In genomic region chr3:12829886-12830784, GRCh38 we compare ENCODE assay signal across 17 cellular contexts. TPM values are rescaled to one million over a fixed set of nuclear protein-coding genes. Genes with fewer than 3 reads are reported as not detected.
A peak's percentile ranks its signal among the peaks of the same experiment; 100 is the strongest.
DNase-seq lines count a peak whose midpoint lies in the region; ATAC-seq, FAIRE-seq and TF ChIP-seq lines count a peak whose summit lies in the region.
"Had no signal": no experiment of that assay in that cellular context is flagged by ENCODE, and none has a peak within 500 bp of the region (broad histone marks: within the 10 kb centered on the region; RNA-seq: fewer than 3 reads in every experiment).

No MANE protein-coding gene starts in this region.

- no peak overlapping the region for H3K4me3 Mint-ChIP-seq in activated T-helper 17 cell treated with anti-CD3 and anti-CD28 coated beads, Interleukin-2, amount 50 U/mL, for 72 hours
- H3K4me3 Mint-ChIP-seq: neural progenitor cell had no signal

- no peak overlapping the region for H3K27ac ChIP-seq in left ventricle myocardium inferior (replicated peaks)
- no peak overlapping the region for H3K27ac ChIP-seq in keratinocyte (ENCODE audit: control insufficient read depth, insufficient read depth, low read length)
- H3K27ac ChIP-seq: HL-60, SJSA1, vagina had no signal

- H3K9ac ChIP-seq in keratinocyte (ENCODE audit: control insufficient read depth, extremely low read depth, insufficient read depth, low read length) = no peak overlapping the region
- H3K9ac ChIP-seq: neural progenitor cell had no signal

- H3K36me3 Mint-ChIP-seq in activated T-helper 17 cell treated with anti-CD3 and anti-CD28 coated beads, Interleukin-2, amount 50 U/mL, for 72 hours (ENCODE audit: low read depth) = peaks cover 45% of the 10 kb centered on the region

- H3K79me2 ChIP-seq in keratinocyte (ENCODE audit: control insufficient read depth, insufficient read depth, low read length) = peaks cover under 1% of the 10 kb centered on the region

- dilution Hi-C loops in keratinocyte (cut with MboI; ENCODE audit: extremely low pct_ligation_motif_present, low sequenced_read_pairs) = no loop called here

- intact Hi-C loops in left cardiac atrium (cut with DNase I) = no loop called here
- intact Hi-C loops in left ventricle myocardium inferior (cut with micrococcal nuclease) = no loop called here

- H3K4me1 ChIP-seq in left ventricle myocardium inferior = peaks cover 9% of the 10 kb centered on the region
- peaks cover 10% of the 10 kb centered on the region for H3K4me1 ChIP-seq in keratinocyte (ENCODE audit: control insufficient read depth, extremely low read depth, insufficient read depth, low read length)
- H3K4me1 ChIP-seq: BE2C, neural progenitor cell, SJSA1, vagina had no signal

- H3K36me3 ChIP-seq in left ventricle myocardium inferior = peaks cover 98% of the 10 kb centered on the region
- H3K36me3 ChIP-seq in keratinocyte (ENCODE audit: control insufficient read depth in 2 of 2, extremely low read depth in 1 of 2, insufficient read depth in 2 of 2, low read length in 2 of 2) = peaks cover 20 to 27% of the 10 kb centered on the region in 2 experiments
- H3K36me3 ChIP-seq: neural progenitor cell had no signal

- TF ChIP-seq CTCF in left ventricle myocardium inferior (IDR thresholded peaks at IDR 0.05; ENCODE audit: borderline replicate concordance) = no peak
- peak in 2 of 3 experiments; percentile 27 to 34 for TF ChIP-seq CTCF in keratinocyte (optimal IDR thresholded peaks at IDR 0.05 in 1 of 3, IDR thresholded peaks at IDR 0.05 in 1 of 3, conservative IDR thresholded peaks at IDR 0.05 in 1 of 3; ENCODE audit: extremely low read depth in 1 of 3, insufficient read depth in 2 of 3, low read length in 3 of 3)

- no peaks in the 10 kb centered on the region for H3K9me3 Mint-ChIP-seq in activated T-helper 17 cell treated with anti-CD3 and anti-CD28 coated beads, Interleukin-2, amount 50 U/mL, for 72 hours
- H3K9me3 Mint-ChIP-seq: neural progenitor cell had no signal

- no peaks in the 10 kb centered on the region for H3K4me1 Mint-ChIP-seq in activated T-helper 17 cell treated with anti-CD3 and anti-CD28 coated beads, Interleukin-2, amount 50 U/mL, for 72 hours
- H3K4me1 Mint-ChIP-seq: neural progenitor cell had no signal

- no peaks in the 10 kb centered on the region for H3K27me3 Mint-ChIP-seq in activated T-helper 17 cell treated with anti-CD3 and anti-CD28 coated beads, Interleukin-2, amount 50 U/mL, for 72 hours

- peaks cover 12% of the 10 kb centered on the region for H4K20me1 ChIP-seq in keratinocyte (ENCODE audit: control insufficient read depth, extremely low read depth, insufficient read depth, low read length)

- no peak overlapping the region for H3K4me3 ChIP-seq in left ventricle myocardium inferior
- H3K4me3 ChIP-seq in keratinocyte (ENCODE audit: control insufficient read depth in 2 of 3, extremely low read depth in 1 of 3, insufficient read depth in 2 of 3, low read depth in 1 of 3, low read length in 3 of 3) = no peak overlapping the region
- H3K4me3 ChIP-seq: neural progenitor cell, SJSA1, vagina had no signal

- no peaks in the 10 kb centered on the region for H3K9me3 ChIP-seq in left ventricle myocardium inferior (replicated peaks)
- H3K9me3 ChIP-seq in keratinocyte (ENCODE audit: control insufficient read depth, low read depth, low read length) = no peaks in the 10 kb centered on the region
- H3K9me3 ChIP-seq: BE2C, SJSA1, vagina had no signal

- H3K9me1 ChIP-seq in keratinocyte (ENCODE audit: control insufficient read depth, extremely low read depth, insufficient read depth, low read length) = peaks cover 6% of the 10 kb centered on the region

- H3K27ac Mint-ChIP-seq in activated T-helper 17 cell treated with anti-CD3 and anti-CD28 coated beads, Interleukin-2, amount 50 U/mL, for 72 hours = no peak overlapping the region
- H3K27ac Mint-ChIP-seq: neural progenitor cell had no signal

- no peak for FAIRE-seq in keratinocyte (lab: Jason Lieb, UNC)

- no peak for DNase-seq in left cardiac atrium
- no peak for DNase-seq in left ventricle myocardium inferior
- DNase-seq in keratinocyte (ENCODE audit: low read depth, low spot score) = no peak
- DNase-seq in NCI-H146 treated with DMSO at 0.1 percent for 48 hours (lab: John Stamatoyannopoulos, UW; ENCODE audit: unreplicated experiment) = no peak
- DNase-seq in NCI-H2029 treated with DMSO at 0.1 percent for 48 hours (lab: John Stamatoyannopoulos, UW) = no peak
- DNase-seq in C1 segment of cervical spinal cord (lab: John Stamatoyannopoulos, UW) = no peak
- DNase-seq in KG1 (lab: John Stamatoyannopoulos, UW) = no peak
- DNase-seq: activated effector memory CD4-positive, alpha-beta T cell treated with Interleukin-2 at 50 U/mL for 16 hours; BE2C; NCI-H1092 treated with DMSO at 0.1 percent for 48 hours; NCI-H526; stimulated activated CD4-positive, alpha-beta T cell treated with anti-CD3 and anti-CD28 coated beads, Interleukin-15, amount 100 ng/mL, for 24 hours had no signal

- no peak overlapping the region for H3K4me2 ChIP-seq in keratinocyte (ENCODE audit: control insufficient read depth, extremely low read depth, insufficient read depth, low read depth, low read length)
- H3K4me2 ChIP-seq: neural progenitor cell had no signal

- no peak overlapping the region for H2AFZ ChIP-seq in keratinocyte (ENCODE audit: control insufficient read depth, low read length)
- H2AFZ ChIP-seq: neural progenitor cell had no signal

- H3K27me3 ChIP-seq in left ventricle myocardium inferior (ENCODE audit: low read depth) (no peaks in the 10 kb centered on the region), keratinocyte (ENCODE audit: control insufficient read depth, extremely low read depth, insufficient read depth, low read length) (no peaks in the 10 kb centered on the region)
- H3K27me3 ChIP-seq: BE2C, neural progenitor cell, SJSA1, vagina had no signal

- peak; percentile 9 to 19 for ATAC-seq in left cardiac atrium
- peak; percentile 14 for ATAC-seq in activated T-helper 17 cell treated with anti-CD3 and anti-CD28 coated beads, Interleukin-2, amount 50 U/mL, for 72 hours (replicated peaks)

RNA-seq across cellular contexts. Expression of gene RPL32, which starts 11.2 kb away (rescaled TPM):
- 1,000 to 10,000 TPM; 1,021 to 1,102 TPM for total RNA-seq in left cardiac atrium
- total RNA-seq in left ventricle myocardium inferior = 880 TPM
- total RNA-seq in activated T-helper 17 cell treated with anti-CD3 and anti-CD28 coated beads, Interleukin-2, amount 50 U/mL, for 72 hours = 1,000 to 10,000 TPM; 2,210 to 2,773 TPM
- polyA plus RNA-seq in keratinocyte = 2,329 to 2,828 TPM (median 2,534 TPM) in 3 replicates
- polyA plus RNA-seq in keratinocyte (2011; ENCODE audit: low read depth) = 788 TPM
- polyA plus RNA-seq in keratinocyte (2011; cell fraction: cytosol; rRNA removed) = 2,654 and 3,289 TPM in 2 replicates
- polyA plus RNA-seq in keratinocyte (2011; cell fraction: nucleus; rRNA removed) = 610 and 619 TPM in 2 replicates
- polyA plus RNA-seq in keratinocyte (2012; ENCODE audit: low replicate concordance) = 3,073 and 3,884 TPM in 2 replicates
- 467 to 1,579 TPM (median 1,500 TPM) in 3 replicates for polyA minus RNA-seq in keratinocyte
- 1,168 TPM for polyA minus RNA-seq in keratinocyte (2011; cell fraction: cytosol; rRNA and poly(A)+ RNA removed)
- 162 and 245 TPM in 2 replicates for polyA minus RNA-seq in keratinocyte (2011; cell fraction: nucleus; rRNA and poly(A)+ RNA removed)

RNA-seq across cellular contexts. Expression of gene CAND2, which starts 33.7 kb away (rescaled TPM):
- total RNA-seq in left cardiac atrium (10 to 100 TPM; 41.6 to 51.0 TPM), left ventricle myocardium inferior (76.2 TPM)
- under 1 TPM; 0.19 to 0.85 TPM for total RNA-seq in activated T-helper 17 cell treated with anti-CD3 and anti-CD28 coated beads, Interleukin-2, amount 50 U/mL, for 72 hours
- polyA plus RNA-seq in keratinocyte = 0.05 to 0.09 TPM (median 0.07 TPM) in 3 replicates
- polyA plus RNA-seq in keratinocyte (2011; ENCODE audit: low read depth) = 0.06 TPM
- 0.01 and 0.03 TPM in 2 replicates for polyA plus RNA-seq in keratinocyte (2011; cell fraction: cytosol; rRNA removed)
- polyA plus RNA-seq in keratinocyte (2011; cell fraction: nucleus; rRNA removed) = 0.04 and 0.13 TPM in 2 replicates
- polyA plus RNA-seq in keratinocyte (2012; ENCODE audit: low replicate concordance) = 0.15 and 0.17 TPM in 2 replicates
- 0.03 to 0.10 TPM (median 0.06 TPM) in 3 replicates for polyA minus RNA-seq in keratinocyte
- polyA minus RNA-seq in keratinocyte (2011; cell fraction: cytosol; rRNA and poly(A)+ RNA removed) = not detected
- 0.31 TPM in 1 of 2 replicates, not detected in the other for polyA minus RNA-seq in keratinocyte (2011; cell fraction: nucleus; rRNA and poly(A)+ RNA removed)

Comparison
In these comparisons a context has a peak if more than half of its experiments do, and no peak if none do; other contexts are left out.
1. RNA of gene CAND2, which starts 33.7 kb away (total RNA-seq): 76.2 TPM in left ventricle myocardium inferior (single experiment) and 41.6 to 51.0 TPM in left cardiac atrium; 0.19 to 0.85 TPM in activated T-helper 17 cell treated with anti-CD3 and anti-CD28 coated beads, Interleukin-2, amount 50 U/mL, for 72 hours; every median in the first group is over 10 times any median in the second.